ENCODE assay signal across 9 cellular contexts in the genomic region with DNA sequence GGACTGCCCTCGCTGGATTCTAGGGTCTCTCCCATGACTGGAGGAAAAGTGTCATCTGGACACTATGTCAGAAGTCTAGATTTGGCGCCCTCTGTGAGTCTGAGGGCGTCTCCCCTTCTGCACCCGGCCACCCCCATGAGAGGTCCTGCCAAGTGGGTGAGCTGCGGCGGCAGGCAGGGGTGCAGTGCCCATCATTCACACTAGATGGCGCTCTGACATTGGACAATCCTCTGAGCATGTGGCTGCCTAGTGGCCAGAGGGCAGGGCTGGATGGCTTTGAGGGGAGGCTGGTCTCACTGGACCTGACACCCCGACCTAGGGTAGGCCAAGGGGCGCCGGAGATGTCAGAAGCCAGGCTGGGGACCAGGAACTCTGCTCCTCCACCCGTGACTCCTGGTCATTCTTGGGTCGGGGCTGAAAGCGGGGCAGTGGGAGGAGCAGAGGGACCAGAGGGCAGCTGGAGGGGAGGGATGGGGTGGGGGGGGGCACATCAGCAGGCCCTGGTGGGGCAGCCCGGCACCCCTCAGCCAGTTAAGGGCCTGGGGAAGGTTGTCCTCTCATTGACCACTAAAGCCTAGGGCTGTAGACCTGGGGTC. TPM values are rescaled to one million over a fixed set of nuclear protein-coding genes. Genes with fewer than 3 reads are reported as not detected.
DNase-seq lines count a peak whose midpoint lies in the region; ATAC-seq and TF ChIP-seq lines count a peak whose summit lies in the region.
"Had no signal": no experiment of that assay in that cellular context is flagged by ENCODE, and none has a peak within 500 bp of the region (broad histone marks: within the 10 kb centered on the region; RNA-seq: fewer than 3 reads in every experiment).

No MANE protein-coding gene starts in this region.

- H4K20me1 ChIP-seq in PC-9 (ENCODE audit: insufficient read depth), result peaks cover 4% of the 10 kb centered on the region; the same call in 1 of the 2 replicates

- ATAC-seq in stimulated activated naive CD8-positive, alpha-beta T cell treated with anti-CD3 and anti-CD28 coated beads, Interleukin-15, Interleukin-2, amounts not matched to agents 100 U/mL and 50 U/mL, for 24 hours, result peak; percentile 90
- no peak for ATAC-seq in HG03354 (IDR thresholded peaks at IDR 0.05; ENCODE audit: poor library complexity, severe bottlenecking, unreplicated experiment)

- no peak overlapping the region for H3K27ac Mint-ChIP-seq in neural crest cell (ENCODE audit: unreplicated experiment)
- H3K27ac Mint-ChIP-seq: T-helper 1 cell treated with Interleukin-12 subunit alpha and Interleukin-12 subunit beta and Interleukin-4 antibody, amounts not matched to agents 30 μg/mL and 1 μg/mL, for 36 hours had no signal

- no peaks in the 10 kb centered on the region for H3K27me3 ChIP-seq in PC-9 (ENCODE audit: insufficient read depth, low read depth)

- no peak overlapping the region for H3K4me3 Mint-ChIP-seq in neural crest cell
- H3K4me3 Mint-ChIP-seq: T-helper 1 cell treated with Interleukin-12 subunit alpha and Interleukin-12 subunit beta and Interleukin-4 antibody, amounts not matched to agents 30 μg/mL and 1 μg/mL, for 36 hours had no signal

- no peak overlapping the region for H2AFZ ChIP-seq in PC-9

- POLR2A ChIA-PET in PC-9 (lab: Charles Lee; ENCODE audit: unreplicated experiment), result no interaction called here

- H3K36me3 Mint-ChIP-seq in neural crest cell (ENCODE audit: low read depth), result no peaks in the 10 kb centered on the region

- H3K36me3 ChIP-seq in PC-9 (ENCODE audit: low read depth), result no peaks in the 10 kb centered on the region

- CTCF ChIA-PET in PC-9 (lab: Charles Lee), result interaction anchor here (0.6 to 0.7 kb wide), 3 partner anchors 235 to 581 kb away, joined by 5 to 7 read pairs (median 6); no protein-coding TSS in a partner anchor

- no peaks in the 10 kb centered on the region for H3K9me3 Mint-ChIP-seq in neural crest cell
- H3K9me3 Mint-ChIP-seq: T-helper 1 cell treated with Interleukin-12 subunit alpha and Interleukin-12 subunit beta and Interleukin-4 antibody, amounts not matched to agents 30 μg/mL and 1 μg/mL, for 36 hours had no signal

- 0 out of 2 replicates have a peak, but pooled peaks cover 4% of the 10 kb centered on the region for H3F3A ChIP-seq in PC-9 (ENCODE audit: insufficient read depth, low read depth)

- no peaks in the 10 kb centered on the region for H3K9me2 ChIP-seq in PC-9 (ENCODE audit: insufficient read depth)

- no peaks in the 10 kb centered on the region for H3K9me3 ChIP-seq in PC-9 (ENCODE audit: insufficient read depth, low read depth)

- no peak overlapping the region for H3K27ac ChIP-seq in PC-9

- H3K79me2 ChIP-seq in PC-9 (ENCODE audit: low read depth), result no peaks in the 10 kb centered on the region

- intact Hi-C loops in PC-9 (cut with micrococcal nuclease; ENCODE audit: unreplicated experiment), result loop anchor here (1.0 to 5.0 kb wide), 5 partner anchors 78 to 743 kb away; a partner anchor contains a TSS

- H3K27me3 Mint-ChIP-seq in neural crest cell (ENCODE audit: low read depth), result peaks cover 47% of the 10 kb centered on the region

- H3K4me1 ChIP-seq in PC-9 (replicated peaks; ENCODE audit: insufficient read depth), result no peaks in the 10 kb centered on the region

- peaks cover 5% of the 10 kb centered on the region for H3K4me1 Mint-ChIP-seq in neural crest cell

- peak; percentile 99 for TF ChIP-seq CTCF in PC-9 (conservative IDR thresholded peaks at IDR 0.05)
- TF ChIP-seq CTCF in fibroblast of mammary gland (conservative IDR thresholded peaks at IDR 0.05; ENCODE audit: control insufficient read depth, insufficient read depth, low read depth, low read length), result peak; percentile 91
- peak; percentile 98 for TF ChIP-seq CTCF in neural crest cell (conservative IDR thresholded peaks at IDR 0.05)

- H3K4me2 ChIP-seq in PC-9, result no peak overlapping the region

- no TSS peak for BruUV-seq in PC-9 (replicated peaks; lab: Mats Ljungman, UMichigan)

- DNase-seq in DMS153 (lab: John Stamatoyannopoulos, UW), result peak; percentile 45
- peak; percentile 45 for DNase-seq in Jurkat, Clone E6-1 (ENCODE audit: low read depth, low spot score)
- DNase-seq in PC-9, result peak; percentile 59 to 79
- peak; percentile 84 for DNase-seq in activated T-cell treated with anti-CD3 and anti-CD28 coated beads, Interleukin-2, amount 50 U/mL, for 1 hour
- peak; percentile 68 for DNase-seq in fibroblast of mammary gland (ENCODE audit: low read depth)
- peak; percentile 93 for DNase-seq in neural crest cell (ENCODE audit: low read depth, low spot score)
- DNase-seq in stimulated activated naive CD8-positive, alpha-beta T cell treated with anti-CD3 and anti-CD28 coated beads, Interleukin-15, Interleukin-2, amounts not matched to agents 100 U/mL and 50 U/mL, for 24 hours, result peak; percentile 86

- no peak overlapping the region for H3K4me3 ChIP-seq in Jurkat, Clone E6-1 (ENCODE audit: low read length)
- H3K4me3 ChIP-seq in PC-9 (no peak overlapping the region), fibroblast of mammary gland (ENCODE audit: control insufficient read depth, low read depth, low read length) (no peak overlapping the region)

RNA-seq across cellular contexts. Expression of a gene that starts 28.0 kb away (rescaled TPM):
- polyA plus RNA-seq in Jurkat, Clone E6-1 (2012; ENCODE audit: insufficient read depth, insufficient read length), result 12.2 TPM
- total RNA-seq in PC-9 (2021) (9.6 and 10.9 TPM in 2 replicates), neural crest cell (4.6 and 5.4 TPM in 2 replicates)

RNA-seq across cellular contexts. Expression of a gene that starts 37.7 kb away (rescaled TPM):
- 20.1 TPM for polyA plus RNA-seq in Jurkat, Clone E6-1 (2012; ENCODE audit: insufficient read depth, insufficient read length)
- 18.0 and 24.2 TPM in 2 replicates for total RNA-seq in PC-9 (2021)
- total RNA-seq in neural crest cell, result 12.3 and 14.7 TPM in 2 replicates
